In genomic region chrX:153909024-153909979, GRCh38 we compare ENCODE assay signal across 11 cellular contexts.
DNase-seq lines count a peak whose midpoint lies in the region; ATAC-seq lines count a peak whose summit lies in the region.
"Had no signal": no experiment of that assay in that cellular context is flagged by ENCODE, and none has a peak within 500 bp of the region (broad histone marks: within the 10 kb centered on the region; RNA-seq: fewer than 3 reads in every experiment).

No MANE protein-coding gene starts in this region.

- peak; percentile 47 for ATAC-seq in memory B cell (ENCODE audit: low read depth)
- ATAC-seq: lower lobe of right lung had no signal

- peaks cover 7% of the 10 kb centered on the region for H3K4me1 Mint-ChIP-seq in memory B cell

- H3K36me3 Mint-ChIP-seq in memory B cell = peaks cover 8% of the 10 kb centered on the region

- DNase-seq in NOMO-1 treated with DMSO at 0.1 percent for 48 hours (lab: John Stamatoyannopoulos, UW; ENCODE audit: unreplicated experiment) (peak; percentile 20), NOMO-1 treated with dmso at 0.1 percent for 144 hours (lab: John Stamatoyannopoulos, UW; ENCODE audit: unreplicated experiment) (no peak), NCI-H524 (lab: John Stamatoyannopoulos, UW) (peak; percentile 73 to 86), memory B cell (ENCODE audit: low spot score in 2 of 2) (no peak), GM19240 (ENCODE audit: insufficient read length, low spot score) (no peak), ecto neural progenitor cell (ENCODE audit: low spot score) (no peak)
- DNase-seq: foreskin fibroblast, Kasumi-1, lower lobe of right lung, NCI-H526 treated with DMSO at 0.1 percent for 48 hours had no signal

- no peak overlapping the region for H3K27ac Mint-ChIP-seq in memory B cell
- H3K27ac Mint-ChIP-seq: activated T-helper 1 cell treated with anti-CD3 and anti-CD28 coated beads, Interleukin-12 subunit alpha, Interleukin-12 subunit beta, Interleukin-2, Interleukin-4 antibody, amounts not matched to agents 30 ng/mL and 10 ng/mL and 1 ng/mL, durations not matched to agents 14 hours and 24 hours and 36 hours had no signal

- H3K9me3 Mint-ChIP-seq in memory B cell = no peaks in the 10 kb centered on the region
- H3K9me3 Mint-ChIP-seq: activated T-helper 1 cell treated with anti-CD3 and anti-CD28 coated beads, Interleukin-12 subunit alpha, Interleukin-12 subunit beta, Interleukin-2, Interleukin-4 antibody, amounts not matched to agents 30 ng/mL and 10 ng/mL and 1 ng/mL, durations not matched to agents 14 hours and 24 hours and 36 hours had no signal

- H3K27me3 Mint-ChIP-seq in memory B cell = no peaks in the 10 kb centered on the region

- no peak overlapping the region for H3K4me3 Mint-ChIP-seq in memory B cell
- H3K4me3 Mint-ChIP-seq: activated T-helper 1 cell treated with anti-CD3 and anti-CD28 coated beads, Interleukin-12 subunit alpha, Interleukin-12 subunit beta, Interleukin-2, Interleukin-4 antibody, amounts not matched to agents 30 ng/mL and 10 ng/mL and 1 ng/mL, durations not matched to agents 14 hours and 24 hours and 36 hours had no signal

Comparison
In these comparisons a context has a peak if more than half of its experiments do, and no peak if none do; other contexts are left out.
1. DNase-seq: peak in NOMO-1 treated with DMSO at 0.1 percent for 48 hours (single experiment) and NCI-H524 (2 of 2); none in NOMO-1 treated with dmso at 0.1 percent for 144 hours (single experiment), memory B cell (0 of 2), GM19240 (single experiment) and ecto neural progenitor cell (single experiment).